In genomic region chr3:102038477-102039142, GRCh38 we compare ENCODE assay signal across 11 cellular contexts.
DNase-seq lines count a peak whose midpoint lies in the region; ATAC-seq and TF ChIP-seq lines count a peak whose summit lies in the region.
"Had no signal": no experiment of that assay in that cellular context is flagged by ENCODE, and none has a peak within 500 bp of the region (broad histone marks: within the 10 kb centered on the region; RNA-seq: fewer than 3 reads in every experiment).

No MANE protein-coding gene starts in this region.

- H3K4me3 Mint-ChIP-seq in CD14-positive monocyte (peak overlapping the region in 1 of 2 donors; percentile 55), nephron progenitor cell (no peak overlapping the region)
- H3K4me3 Mint-ChIP-seq in activated CD8-positive, alpha-beta T cell treated with anti-CD3 and anti-CD28 coated beads, Interleukin-2, amount 10 ng/mL, durations not matched to agents 7 days and 5 days: no peak overlapping the region

- H3K9me3 Mint-ChIP-seq in CD14-positive monocyte (peaks cover 0 to 19% (median 11%) of the 10 kb centered on the region in 7 donors), nephron progenitor cell (peaks cover 34% of the 10 kb centered on the region)
- peaks cover 12% of the 10 kb centered on the region for H3K9me3 Mint-ChIP-seq in activated CD8-positive, alpha-beta T cell treated with anti-CD3 and anti-CD28 coated beads, Interleukin-2, amount 10 ng/mL, durations not matched to agents 7 days and 5 days (ENCODE audit: insufficient read depth)

- WGBS in suprapubic skin: 79% methylated on average over 3 of the region's 3 CpGs

- peak; percentile 51 for DNase-seq in CD14-positive monocyte (ENCODE audit: low spot score)
- peak; percentile 70 for DNase-seq in OCI-M1 (lab: John Stamatoyannopoulos, UW)
- DNase-seq in suprapubic skin (ENCODE audit: low spot score in 2 of 2): no peak
- no peak for DNase-seq in activated CD8-positive, alpha-beta T cell treated with anti-CD3 and anti-CD28 coated beads, Interleukin-2, amount 10 ng/mL, durations not matched to agents 7 days and 5 days
- no peak for DNase-seq in effector CD8-positive, alpha-beta T cell (lab: John Stamatoyannopoulos, UW)
- no peak for DNase-seq in nephron progenitor cell
- DNase-seq: activated CD4-positive, alpha-beta T cell treated with anti-CD3 and anti-CD28 coated beads for 4 hours; NCI-H2171 had no signal

- POLR2A ChIA-PET in activated CD8-positive, alpha-beta T cell treated with anti-CD3 and anti-CD28 coated beads, Interleukin-2, amount 10 ng/mL, durations not matched to agents 7 days and 5 days (lab: Charles Lee): no interaction called here

- no peak for TF ChIP-seq POLR2A in suprapubic skin (IDR thresholded peaks at IDR 0.05)

- H3K4me1 Mint-ChIP-seq in CD14-positive monocyte (peaks cover 20% of the 10 kb centered on the region), nephron progenitor cell (no peaks in the 10 kb centered on the region)
- H3K4me1 Mint-ChIP-seq in activated CD8-positive, alpha-beta T cell treated with anti-CD3 and anti-CD28 coated beads, Interleukin-2, amount 10 ng/mL, durations not matched to agents 7 days and 5 days (ENCODE audit: low read depth): peaks cover 7% of the 10 kb centered on the region

- no peaks in the 10 kb centered on the region for H3K9me3 ChIP-seq in suprapubic skin

- H3K36me3 Mint-ChIP-seq in CD14-positive monocyte (no peaks in the 10 kb centered on the region), nephron progenitor cell (ENCODE audit: low read depth) (no peaks in the 10 kb centered on the region)
- H3K36me3 Mint-ChIP-seq in activated CD8-positive, alpha-beta T cell treated with anti-CD3 and anti-CD28 coated beads, Interleukin-2, amount 10 ng/mL, durations not matched to agents 7 days and 5 days (ENCODE audit: low read depth): peaks cover 12% of the 10 kb centered on the region

- peak overlapping the region; percentile 72 to 93 (median 89) for H3K27ac Mint-ChIP-seq in CD14-positive monocyte
- H3K27ac Mint-ChIP-seq in activated CD8-positive, alpha-beta T cell treated with anti-CD3 and anti-CD28 coated beads, Interleukin-2, amount 10 ng/mL, durations not matched to agents 7 days and 5 days: no peak overlapping the region
- no peak overlapping the region for H3K27ac Mint-ChIP-seq in nephron progenitor cell

- H3K4me1 ChIP-seq in suprapubic skin: no peaks in the 10 kb centered on the region

- ATAC-seq in GM19395 (IDR thresholded peaks at IDR 0.05; ENCODE audit: unreplicated experiment) (peak; percentile 86), HG03039 (IDR thresholded peaks at IDR 0.05; ENCODE audit: unreplicated experiment) (peak; percentile 82)
- no peak for ATAC-seq in activated CD8-positive, alpha-beta T cell treated with anti-CD3 and anti-CD28 coated beads, Interleukin-2, amount 10 ng/mL, durations not matched to agents 7 days and 5 days

- no peak overlapping the region for H3K27ac ChIP-seq in suprapubic skin
- H3K27ac ChIP-seq: hepatocyte had no signal

- H3K27me3 ChIP-seq in suprapubic skin: no peaks in the 10 kb centered on the region
- H3K27me3 ChIP-seq: hepatocyte had no signal

- CTCF ChIA-PET in activated CD8-positive, alpha-beta T cell treated with anti-CD3 and anti-CD28 coated beads, Interleukin-2, amount 10 ng/mL, durations not matched to agents 7 days and 5 days (lab: Charles Lee): interaction anchor here (0.6 to 1.8 kb wide), 3 partner anchors 10 to 187 kb away, joined by 3 to 5 read pairs (median 3); no protein-coding TSS in a partner anchor

- no peaks in the 10 kb centered on the region for H3K36me3 ChIP-seq in suprapubic skin

- H3K27me3 Mint-ChIP-seq in CD14-positive monocyte (ENCODE audit: low read depth in 3 of 3) (peaks cover 0 to 3% (median 0%) of the 10 kb centered on the region in 3 donors), nephron progenitor cell (ENCODE audit: low read depth, poor library complexity) (peaks cover 4% of the 10 kb centered on the region)
- no peaks in the 10 kb centered on the region for H3K27me3 Mint-ChIP-seq in activated CD8-positive, alpha-beta T cell treated with anti-CD3 and anti-CD28 coated beads, Interleukin-2, amount 10 ng/mL, durations not matched to agents 7 days and 5 days (ENCODE audit: low read depth)

- no peak for TF ChIP-seq EP300 in suprapubic skin (IDR thresholded peaks at IDR 0.05)

- no peak for TF ChIP-seq CTCF in CD14-positive monocyte (IDR thresholded peaks at IDR 0.05)
- no peak for TF ChIP-seq CTCF in suprapubic skin (IDR thresholded peaks at IDR 0.05)
- no peak for TF ChIP-seq CTCF in nephron progenitor cell (IDR thresholded peaks at IDR 0.05)

- H3K4me3 ChIP-seq in suprapubic skin: no peak overlapping the region
- H3K4me3 ChIP-seq: hepatocyte had no signal

- intact Hi-C loops in CD14-positive monocyte (cut with micrococcal nuclease): loop anchor here in 1 of 2 donors (10.0 kb wide), 1 partner anchor 144 kb away; no protein-coding TSS in a partner anchor

Comparison
In these comparisons a context has a peak if more than half of its experiments do, and no peak if none do; other contexts are left out.
1. DNase-seq: peak in CD14-positive monocyte (single experiment) and OCI-M1 (single experiment); none in suprapubic skin (0 of 2), activated CD8-positive, alpha-beta T cell treated with anti-CD3 and anti-CD28 coated beads, Interleukin-2, amount 10 ng/mL, durations not matched to agents 7 days and 5 days (single experiment), effector CD8-positive, alpha-beta T cell (single experiment) and nephron progenitor cell (single experiment).
2. H3K27ac Mint-ChIP-seq: peak in CD14-positive monocyte (7 of 7); none in activated CD8-positive, alpha-beta T cell treated with anti-CD3 and anti-CD28 coated beads, Interleukin-2, amount 10 ng/mL, durations not matched to agents 7 days and 5 days (single experiment) and nephron progenitor cell (single experiment).